16 cellular contexts compared by ENCODE assay signal in genomic region chr12:92032965-92033364, GRCh38.
DNase-seq lines count a peak whose midpoint lies in the region; ATAC-seq and TF ChIP-seq lines count a peak whose summit lies in the region.
"Had no signal": no experiment of that assay in that cellular context is flagged by ENCODE, and none has a peak within 500 bp of the region (broad histone marks: within the 10 kb centered on the region; RNA-seq: fewer than 3 reads in every experiment).

No MANE protein-coding gene starts in this region.

- H4K5ac ChIP-seq in IMR-90 (ENCODE audit: low read depth, low read length), result no peak overlapping the region

- no peak for DNase-seq in CD4-positive, alpha-beta T cell
- DNase-seq in IMR-90, result no peak
- DNase-seq in breast epithelium (ENCODE audit: low spot score in 2 of 2), result no peak
- DNase-seq in prostate gland (ENCODE audit: low spot score), result no peak
- no peak for DNase-seq in activated CD8-positive, alpha-beta memory T cell treated with anti-CD3 and anti-CD28 coated beads, Interleukin-2, amount 50 U/mL, for 4 hours
- DNase-seq in heart right ventricle, result no peak
- DNase-seq in stimulated activated CD4-positive, alpha-beta T cell treated with anti-CD3 and anti-CD28 coated beads, Interleukin-4, amount 100 ng/mL, for 4 hours, result no peak
- DNase-seq: central memory CD4-positive, alpha-beta T cell; foreskin keratinocyte; NCI-H1930; NCI-H510A treated with DMSO at 0.1 percent for 48 hours; nephron progenitor cell; OCI-M1; substantia nigra had no signal

- H3K27ac ChIP-seq in CD4-positive, alpha-beta T cell (ENCODE audit: low read depth, low read length), result peak overlapping the region; percentile 57
- no peak overlapping the region for H3K27ac ChIP-seq in IMR-90 (ENCODE audit: insufficient read depth, low read length)
- H3K27ac ChIP-seq in breast epithelium, result peak overlapping the region; percentile 23 to 45
- peak overlapping the region; percentile 48 to 82 for H3K27ac ChIP-seq in prostate gland
- peak overlapping the region in 1 of 10 donors; percentile 74 for H3K27ac ChIP-seq in heart right ventricle
- H3K27ac ChIP-seq: SJSA1 had no signal

- H4K91ac ChIP-seq in IMR-90 (ENCODE audit: insufficient read depth, low read depth, low read length), result no peak overlapping the region

- peak overlapping the region; percentile 44; the same call in 1 of the 2 replicates for H2BK120ac ChIP-seq in IMR-90 (ENCODE audit: low read depth, low read length)

- CTCF ChIA-PET in CD4-positive, alpha-beta T cell (lab: Charles Lee), result no interaction called here
- CTCF ChIA-PET in IMR-90 (lab: Yijun Ruan, JAX), result no interaction called here

- in situ Hi-C loops in IMR-90 (cut with MboI; ENCODE audit: low sequenced_read_pairs), result no loop called here

- H3K9me3 Mint-ChIP-seq in CD4-positive, alpha-beta T cell, result peaks cover 3% of the 10 kb centered on the region
- H3K9me3 Mint-ChIP-seq: GM23338, nephron progenitor cell had no signal

- H3K4me3 Mint-ChIP-seq in CD4-positive, alpha-beta T cell, result peak overlapping the region; percentile 35
- H3K4me3 Mint-ChIP-seq: GM23338, nephron progenitor cell had no signal

- H2AFZ ChIP-seq in IMR-90 (replicated peaks; ENCODE audit: low read length, poor library complexity), result no peak overlapping the region
- H2AFZ ChIP-seq: GM23338 had no signal

- no peaks in the 10 kb centered on the region for H3K27me3 Mint-ChIP-seq in CD4-positive, alpha-beta T cell

- H3K4me2 ChIP-seq in IMR-90 (ENCODE audit: low read depth, low read length), result no peak overlapping the region
- H3K4me2 ChIP-seq: GM23338 had no signal

- POLR2A ChIA-PET in CD4-positive, alpha-beta T cell (lab: Charles Lee), result interaction anchor here (0.7 to 8.9 kb wide), 6 partner anchors 8 to 246 kb away, joined by 3 to 276 read pairs (median 27); partner anchors contain the start of gene BTG1
- POLR2A ChIA-PET in IMR-90 (lab: Charles Lee; ENCODE audit: unreplicated experiment), result no interaction called here

- no peak for ATAC-seq in CD4-positive, alpha-beta T cell (ENCODE audit: poor library complexity)
- no peak for ATAC-seq in IMR-90 (ENCODE audit: low read depth)
- ATAC-seq in heart right ventricle, result no peak
- ATAC-seq: foreskin keratinocyte, GM23338 had no signal

- BruUV-seq in IMR-90 (replicated peaks; lab: Mats Ljungman, UMichigan), result no TSS peak

- H2BK20ac ChIP-seq in IMR-90 (ENCODE audit: low read depth, low read length), result peak overlapping the region; percentile 30

- H3K36me3 ChIP-seq in IMR-90 (ENCODE audit: control insufficient read depth, insufficient read depth, low read length), result no peaks in the 10 kb centered on the region
- H3K36me3 ChIP-seq in breast epithelium, result no peaks in the 10 kb centered on the region
- no peaks in the 10 kb centered on the region for H3K36me3 ChIP-seq in prostate gland
- no peaks in the 10 kb centered on the region for H3K36me3 ChIP-seq in heart right ventricle
- H3K36me3 ChIP-seq: SJSA1 had no signal

- no peak overlapping the region for H3K18ac ChIP-seq in IMR-90 (ENCODE audit: low read depth, low read length)

- peak overlapping the region; percentile 36; the same call in 1 of the 3 replicates for H2BK15ac ChIP-seq in IMR-90 (ENCODE audit: low read depth, low read length)

- no CpG with 5 or more reads among the region's 3 CpGs for WGBS in IMR-90 (ENCODE audit: extremely low coverage in 2 of 2, insufficient read length in 1 of 2), 2 experiments
- WGBS in prostate gland, result 73% methylated on average over 3 of the region's 3 CpGs
- WGBS in heart right ventricle, 2 donors, result 81 to 82% methylated on average over 3 of the region's 3 CpGs

- H3K27me3 ChIP-seq in CD4-positive, alpha-beta T cell (ENCODE audit: control insufficient read depth, insufficient read depth, low read length), result no peaks in the 10 kb centered on the region
- no peaks in the 10 kb centered on the region for H3K27me3 ChIP-seq in IMR-90 (ENCODE audit: control insufficient read depth, insufficient read depth, low read length)
- H3K27me3 ChIP-seq in breast epithelium, result no peaks in the 10 kb centered on the region
- H3K27me3 ChIP-seq in prostate gland (replicated peaks; ENCODE audit: insufficient read depth), result no peaks in the 10 kb centered on the region
- H3K27me3 ChIP-seq in heart right ventricle, result no peaks in the 10 kb centered on the region
- H3K27me3 ChIP-seq: foreskin keratinocyte, SJSA1 had no signal

- peak overlapping the region; percentile 48 for H3K14ac ChIP-seq in IMR-90 (replicated peaks; ENCODE audit: low read depth, low read length)

- peaks cover 4% of the 10 kb centered on the region for H3K4me1 ChIP-seq in IMR-90 (ENCODE audit: control insufficient read depth, insufficient read depth, low read length)
- peaks cover 0 to 12% of the 10 kb centered on the region in 2 donors for H3K4me1 ChIP-seq in breast epithelium
- H3K4me1 ChIP-seq in prostate gland (replicated peaks), result peaks cover 13% of the 10 kb centered on the region
- peaks cover 0 to 71% (median 30%) of the 10 kb centered on the region in 9 donors for H3K4me1 ChIP-seq in heart right ventricle

- no peak overlapping the region for H4K8ac ChIP-seq in IMR-90 (ENCODE audit: low read depth in 2 of 2, low read length in 2 of 2)

- no peak overlapping the region for H3K23ac ChIP-seq in IMR-90 (ENCODE audit: low read depth, low read length)

- no peak overlapping the region for H3K56ac ChIP-seq in IMR-90 (ENCODE audit: extremely low read depth, insufficient read depth, low read length)

- no peak overlapping the region for H2BK5ac ChIP-seq in IMR-90 (ENCODE audit: low read depth, low read length, poor library complexity, severe bottlenecking)

- TF ChIP-seq RAD21 in IMR-90 (IDR thresholded peaks at IDR 0.05; ENCODE audit: low read length), result no peak

- H2AK9ac ChIP-seq in IMR-90 (replicated peaks; ENCODE audit: low read depth, low read length, poor library complexity), result no peak overlapping the region

- intact Hi-C loops in CD4-positive, alpha-beta T cell (cut with DNase I, micrococcal nuclease), result loop anchor here (5.0 to 10.0 kb wide), 3 partner anchors 36 to 158 kb away; no protein-coding TSS in a partner anchor
- intact Hi-C loops in IMR-90 (cut with micrococcal nuclease), result no loop called here
- intact Hi-C loops in breast epithelium (cut with DNase I; ENCODE audit: low total_unique reads), result no loop called here
- intact Hi-C loops in prostate gland (cut with DNase I), result loop anchor here (2.0 kb wide), 1 partner anchor 112 kb away; the partner anchor contains the start of gene BTG1
- intact Hi-C loops in heart right ventricle (cut with DNase I), result loop anchor here in 1 of 10 donors (5.0 to 10.0 kb wide), 2 partner anchors 109 to 212 kb away; no protein-coding TSS in a partner anchor

- no peak for TF ChIP-seq CTCF in CD4-positive, alpha-beta T cell (IDR thresholded peaks at IDR 0.05)
- TF ChIP-seq CTCF in IMR-90 (conservative IDR thresholded peaks at IDR 0.05; ENCODE audit: low read depth, low read length) (no peak), breast epithelium (IDR thresholded peaks at IDR 0.05) (no peak), prostate gland (IDR thresholded peaks at IDR 0.05) (no peak), heart right ventricle (IDR thresholded peaks at IDR 0.05) (no peak)

- H3K9ac ChIP-seq in IMR-90 (ENCODE audit: low read depth, low read length), result no peak overlapping the region

- H3K9me3 ChIP-seq in CD4-positive, alpha-beta T cell (ENCODE audit: control insufficient read depth, low read length), result no peaks in the 10 kb centered on the region
- H3K9me3 ChIP-seq in IMR-90 (ENCODE audit: control insufficient read depth, insufficient read depth, low read length), result no peaks in the 10 kb centered on the region
- H3K9me3 ChIP-seq in breast epithelium, result no peaks in the 10 kb centered on the region
- no peaks in the 10 kb centered on the region for H3K9me3 ChIP-seq in prostate gland
- no peaks in the 10 kb centered on the region for H3K9me3 ChIP-seq in heart right ventricle
- H3K9me3 ChIP-seq: SJSA1 had no signal

- H3K4me3 ChIP-seq in IMR-90 (ENCODE audit: insufficient read depth, low read depth, low read length) (no peak overlapping the region), breast epithelium (no peak overlapping the region), prostate gland (no peak overlapping the region), heart right ventricle (no peak overlapping the region)
- H3K4me3 ChIP-seq: GM23338, SJSA1 had no signal

- peaks cover 0 to 3% of the 10 kb centered on the region in 2 experiments; a peak in 1 of 4 replicates for H3K79me1 ChIP-seq in IMR-90 (ENCODE audit: low read depth in 1 of 2, low read length in 2 of 2)

- H3K9me1 ChIP-seq in IMR-90 (ENCODE audit: insufficient read depth, low read length), result peaks cover 6% of the 10 kb centered on the region; the same call in 1 of the 2 replicates

- TF ChIP-seq POLR2A in IMR-90 (IDR thresholded peaks at IDR 0.05; ENCODE audit: low read depth, low read length), result no peak
- TF ChIP-seq POLR2A in breast epithelium (IDR thresholded peaks at IDR 0.05), result no peak
- TF ChIP-seq POLR2A in prostate gland (IDR thresholded peaks at IDR 0.05), result no peak

- dilution Hi-C loops in IMR-90 (cut with HindIII; ENCODE audit: low sequenced_read_pairs, unreplicated experiment), result no loop called here

- H3K36me3 Mint-ChIP-seq in CD4-positive, alpha-beta T cell (ENCODE audit: low read depth), result peaks cover 9% of the 10 kb centered on the region

- no peaks in the 10 kb centered on the region for H4K20me1 ChIP-seq in IMR-90 (ENCODE audit: insufficient read depth, low read length)

- peak overlapping the region; percentile 69; the same call in 1 of the 2 replicates for H2AK5ac ChIP-seq in IMR-90 (ENCODE audit: low read depth, low read length)

- H3K27ac Mint-ChIP-seq in CD4-positive, alpha-beta T cell, result peak overlapping the region; percentile 96
- H3K27ac Mint-ChIP-seq: GM23338, nephron progenitor cell had no signal

- H3K4ac ChIP-seq in IMR-90 (ENCODE audit: low read depth, low read length), result peak overlapping the region; percentile 26; the same call in 1 of the 2 replicates

- peaks cover 98% of the 10 kb centered on the region for H3K4me1 Mint-ChIP-seq in CD4-positive, alpha-beta T cell (ENCODE audit: low read depth)

TF ChIP-seq in IMR-90, 13 proteins besides CTCF, POLR2A, EP300 and RAD21 (continues in another document):
- TF ChIP-seq FOS (IDR thresholded peaks at IDR 0.05; ENCODE audit: low read depth, low read length), result no peak
- TF ChIP-seq MAZ (IDR thresholded peaks at IDR 0.05; ENCODE audit: borderline replicate concordance, low read depth, low read length), result no peak
- TF ChIP-seq RCOR1 (IDR thresholded peaks at IDR 0.05; ENCODE audit: insufficient replicate concordance, low read length), result no peak
- TF ChIP-seq USF2 (IDR thresholded peaks at IDR 0.05; ENCODE audit: low read depth, low read length), result no peak
- no peak for TF ChIP-seq CHD1 (IDR thresholded peaks at IDR 0.05; ENCODE audit: low read depth, low read length)
- no peak for TF ChIP-seq CEBPB (IDR thresholded peaks at IDR 0.05; ENCODE audit: low read depth, low read length)

Comparison
In these comparisons a context has a peak if more than half of its experiments do, and no peak if none do; other contexts are left out.
1. intact Hi-C loops: an anchor here in CD4-positive, alpha-beta T cell (5.0 to 10.0 kb wide) and prostate gland (2.0 kb wide); none called in IMR-90 and breast epithelium.